In the genomic region with DNA sequence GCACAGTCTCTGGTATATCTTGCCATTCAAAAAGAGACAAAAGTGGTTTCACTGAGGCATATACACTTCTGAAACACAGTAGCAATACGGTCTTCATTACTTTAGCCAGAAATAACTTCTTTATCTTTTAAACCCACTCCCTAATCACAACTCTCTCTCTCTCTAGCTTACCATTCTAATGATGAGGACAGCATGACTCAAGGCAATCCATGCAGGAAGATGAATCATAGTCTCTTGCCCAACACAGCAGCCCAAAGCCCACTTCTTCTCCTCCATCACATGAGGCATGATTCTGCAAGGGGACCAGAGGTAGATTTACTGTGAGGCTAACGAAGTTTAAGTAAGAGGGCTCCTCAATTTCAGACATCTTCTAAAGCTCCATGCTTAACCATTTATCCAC, we compare ENCODE assay signal across 10 cellular contexts.
DNase-seq lines count a peak whose midpoint lies in the region; ATAC-seq and FAIRE-seq lines count a peak whose summit lies in the region.
"Had no signal": no experiment of that assay in that cellular context is flagged by ENCODE, and none has a peak within 500 bp of the region (broad histone marks: within the 10 kb centered on the region; RNA-seq: fewer than 3 reads in every experiment).

No MANE protein-coding gene starts in this region.

- no peak overlapping the region for H4K8ac ChIP-seq in trophoblast cell (ENCODE audit: low read depth, low read length)

- no peak overlapping the region for H2BK120ac ChIP-seq in trophoblast cell (ENCODE audit: insufficient read depth, low read length, poor library complexity)

- no peaks in the 10 kb centered on the region for H3K79me2 ChIP-seq in trophoblast cell (ENCODE audit: control insufficient read depth, insufficient read depth, low read length, poor library complexity)

- no CpG with 5 or more reads among the region's 2 CpGs for whole genome bisulfite sequencing in trophoblast cell (ENCODE audit: extremely low coverage, insufficient coverage, insufficient read length)

- H3K23ac ChIP-seq in trophoblast cell (ENCODE audit: low read length), result no peak overlapping the region

- H3K4me1 ChIP-seq in trophoblast cell (ENCODE audit: control insufficient read depth in 1 of 2, insufficient read depth in 2 of 2, low read length in 2 of 2), result no peaks in the 10 kb centered on the region
- H3K4me1 ChIP-seq: tibial nerve had no signal

- no peaks in the 10 kb centered on the region for H3K36me3 ChIP-seq in trophoblast cell (ENCODE audit: control insufficient read depth in 1 of 2, insufficient read depth in 2 of 2, low read length in 2 of 2)
- H3K36me3 ChIP-seq: tibial nerve had no signal

- H3K79me1 ChIP-seq in trophoblast cell (ENCODE audit: low read length), result no peaks in the 10 kb centered on the region

- H3K18ac ChIP-seq in trophoblast cell (ENCODE audit: low read length), result no peak overlapping the region

- H2AK5ac ChIP-seq in trophoblast cell (ENCODE audit: low read length), result no peak overlapping the region

- H3K4me3 ChIP-seq in trophoblast cell (ENCODE audit: low read depth, low read length), result no peak overlapping the region
- H3K4me3 ChIP-seq: tibial nerve had no signal

- no peak overlapping the region for H2BK12ac ChIP-seq in trophoblast cell (ENCODE audit: low read length)

- H2AFZ ChIP-seq in trophoblast cell (ENCODE audit: insufficient read depth, low read length, poor library complexity), result no peak overlapping the region

- H3K4me2 ChIP-seq in trophoblast cell (ENCODE audit: low read length), result no peak overlapping the region

- no peak overlapping the region for H2BK5ac ChIP-seq in trophoblast cell (ENCODE audit: low read depth, low read length, poor library complexity)

- DNase-seq in ELR (ENCODE audit: low read depth), result peak; percentile 95
- peak; percentile 92 for DNase-seq in NOMO-1 treated with DMSO at 0.1 percent for 48 hours (lab: John Stamatoyannopoulos, UW; ENCODE audit: unreplicated experiment)
- DNase-seq in dedifferentiated amniotic fluid mesenchymal stem cell (ENCODE audit: extremely low spot score), result peak; percentile 62
- peak; percentile 37 to 43 for DNase-seq in trophoblast cell
- no peak for DNase-seq in HuH-7 (ENCODE audit: low spot score)
- DNase-seq in retina, result no peak
- DNase-seq in frontal cortex (ENCODE audit: low spot score in 2 of 2), result no peak
- DNase-seq: NCI-H510A had no signal

- FAIRE-seq in frontal cortex (lab: Jason Lieb, UNC), result no peak

- no peak overlapping the region for H3K4ac ChIP-seq in trophoblast cell (ENCODE audit: low read depth, low read length)

- H3K14ac ChIP-seq in trophoblast cell (ENCODE audit: low read length), result no peak overlapping the region

- no peak overlapping the region for H3K9ac ChIP-seq in trophoblast cell (ENCODE audit: low read length)

- H4K12ac ChIP-seq in trophoblast cell (ENCODE audit: low read depth, low read length), result no peak overlapping the region

- no peak overlapping the region for H4K91ac ChIP-seq in trophoblast cell (ENCODE audit: low read depth, low read length)

- no peaks in the 10 kb centered on the region for H3K27me3 ChIP-seq in trophoblast cell (ENCODE audit: insufficient read depth, low read length)
- H3K27me3 ChIP-seq: tibial nerve had no signal

- no peak for ATAC-seq in GM21367 (IDR thresholded peaks at IDR 0.05; ENCODE audit: unreplicated experiment)

- H3K9me3 ChIP-seq in trophoblast cell (ENCODE audit: insufficient read depth, low read depth, low read length), result peaks cover 4% of the 10 kb centered on the region
- H3K9me3 ChIP-seq: tibial nerve had no signal

- H3K27ac ChIP-seq in trophoblast cell (ENCODE audit: low read depth, low read length), result no peak overlapping the region
- H3K27ac ChIP-seq: tibial nerve had no signal

Comparison
In these comparisons a context has a peak if more than half of its experiments do, and no peak if none do; other contexts are left out.
1. DNase-seq: peak in ELR (single experiment), NOMO-1 treated with DMSO at 0.1 percent for 48 hours (single experiment), dedifferentiated amniotic fluid mesenchymal stem cell (single experiment) and trophoblast cell (2 of 2); none in HuH-7 (single experiment), retina (single experiment) and frontal cortex (0 of 2).